In genomic region chr7:1664711-1665591, GRCh38 we compare ENCODE assay signal across 1 cellular context.
TF ChIP-seq lines count a peak whose summit lies in the region.

No MANE protein-coding gene starts in this region.

TF ChIP-seq in HEK293, 187 proteins besides CTCF, POLR2A, EP300 and RAD21 (continued from another document and continues in another):
- TF ChIP-seq ZNF580 (tag by site-specific recombination; IDR thresholded peaks at IDR 0.05): no peak
- TF ChIP-seq ZNF394 (tag by site-specific recombination; IDR thresholded peaks at IDR 0.05; ENCODE audit: borderline replicate concordance): no peak
- TF ChIP-seq ZNF2 (tag by site-specific recombination; IDR thresholded peaks at IDR 0.05): no peak
- peak; percentile 33; the same call in 1 of the 2 replicates for TF ChIP-seq WT1 (tag by site-specific recombination; IDR thresholded peaks at IDR 0.05)
- no peak for TF ChIP-seq ZNF792 (tag by site-specific recombination; IDR thresholded peaks at IDR 0.05)
- TF ChIP-seq ZNF18 (tag by site-specific recombination; IDR thresholded peaks at IDR 0.05): no peak
- no peak for TF ChIP-seq ELK4 (IDR thresholded peaks at IDR 0.05; ENCODE audit: borderline replicate concordance, low read depth, low read length)
- TF ChIP-seq ZNF449 (tag by site-specific recombination; IDR thresholded peaks at IDR 0.05): peak; percentile 16; the same call in 1 of the 2 replicates
- no peak for TF ChIP-seq ZNF350 (tag by site-specific recombination; IDR thresholded peaks at IDR 0.05)
- no peak for TF ChIP-seq ZNF121 (tag by site-specific recombination; IDR thresholded peaks at IDR 0.05)
- peak; percentile 68 for TF ChIP-seq ZBTB26 (tag by site-specific recombination; optimal IDR thresholded peaks at IDR 0.05)
- no peak for TF ChIP-seq ZNF302 (tag by site-specific recombination; IDR thresholded peaks at IDR 0.05; ENCODE audit: low read depth)
- 0 out of 2 replicates have a peak, but pooled peaks have one; percentile 31 for TF ChIP-seq ZNF335 (tag by site-specific recombination; conservative IDR thresholded peaks at IDR 0.05)
- TF ChIP-seq ZNF274 (IDR thresholded peaks at IDR 0.05; ENCODE audit: low read length): no peak
- no peak for TF ChIP-seq ZNF274 (tag by site-specific recombination; IDR thresholded peaks at IDR 0.05; ENCODE audit: borderline replicate concordance)
- no peak for TF ChIP-seq ZNF23 (tag by site-specific recombination; IDR thresholded peaks at IDR 0.05; ENCODE audit: borderline replicate concordance)
- no peak for TF ChIP-seq HOXC10 (CRISPR knock-in tag; IDR thresholded peaks at IDR 0.05)
- TF ChIP-seq ZNF398 (tag by site-specific recombination; IDR thresholded peaks at IDR 0.05): peak; percentile 55
- no peak for TF ChIP-seq BCL11B (tag by site-specific recombination; IDR thresholded peaks at IDR 0.05; ENCODE audit: low read depth)
- TF ChIP-seq PATZ1 (tag by site-specific recombination; IDR thresholded peaks at IDR 0.05): peak; percentile 72
- peak; percentile 35 for TF ChIP-seq ZNF654 (tag by site-specific recombination; IDR thresholded peaks at IDR 0.05; ENCODE audit: low read depth)
- TF ChIP-seq ZNF280D (tag by site-specific recombination; IDR thresholded peaks at IDR 0.05): no peak
- TF ChIP-seq ZBTB8A (tag by site-specific recombination; IDR thresholded peaks at IDR 0.05): peak; percentile 55; the same call in 1 of the 2 replicates
- TF ChIP-seq ZNF623 (tag by site-specific recombination; IDR thresholded peaks at IDR 0.05): no peak
- no peak for TF ChIP-seq REPIN1 (tag by site-specific recombination; IDR thresholded peaks at IDR 0.05; ENCODE audit: low read depth)
- TF ChIP-seq GLIS1 (tag by site-specific recombination; IDR thresholded peaks at IDR 0.05): 0 out of 2 replicates have a peak, but pooled peaks have one; percentile 44
- peak; percentile 38; the same call in 1 of the 2 replicates for TF ChIP-seq ZNF660 (tag by site-specific recombination; IDR thresholded peaks at IDR 0.05)
- no peak for TF ChIP-seq OVOL3 (tag by site-specific recombination; IDR thresholded peaks at IDR 0.05)
- TF ChIP-seq ZNF488 (tag by site-specific recombination; IDR thresholded peaks at IDR 0.05): no peak
- no peak for TF ChIP-seq ZNF433 (tag by site-specific recombination; IDR thresholded peaks at IDR 0.05; ENCODE audit: low read depth)
- TF ChIP-seq ZNF114 (tag by site-specific recombination; IDR thresholded peaks at IDR 0.05): no peak
- no peak for TF ChIP-seq ZSCAN30 (tag by site-specific recombination; IDR thresholded peaks at IDR 0.05)
- TF ChIP-seq ZNF561 (tag by site-specific recombination; IDR thresholded peaks at IDR 0.05; ENCODE audit: borderline replicate concordance): peak; percentile 54; the same call in 1 of the 2 replicates
- TF ChIP-seq PBX3 (CRISPR knock-in tag; IDR thresholded peaks at IDR 0.05): no peak
- TF ChIP-seq ZNF280C (tag by site-specific recombination; IDR thresholded peaks at IDR 0.05): no peak
- TF ChIP-seq ZNF140 (tag by site-specific recombination; IDR thresholded peaks at IDR 0.05): no peak
- TF ChIP-seq OSR2 (tag by site-specific recombination; IDR thresholded peaks at IDR 0.05): no peak
- TF ChIP-seq ZFHX2 (tag by site-specific recombination; conservative IDR thresholded peaks at IDR 0.05): peak; percentile 80
- no peak for TF ChIP-seq ZNF704 (tag by site-specific recombination; IDR thresholded peaks at IDR 0.05)
- TF ChIP-seq ZEB2 (tag by site-specific recombination; IDR thresholded peaks at IDR 0.05): peak; percentile 68; the same call in 1 of the 2 replicates
- peak; percentile 74; the same call in 1 of the 2 replicates for TF ChIP-seq KLF8 (tag by site-specific recombination; IDR thresholded peaks at IDR 0.05)
- TF ChIP-seq ZNF76 (tag by site-specific recombination; IDR thresholded peaks at IDR 0.05; ENCODE audit: borderline replicate concordance, low read depth): no peak
- TF ChIP-seq ZBTB7A (tag by site-specific recombination; IDR thresholded peaks at IDR 0.05; ENCODE audit: low read depth): peak; percentile 86
